ENCODE assay signal across 13 cellular contexts in genomic region chr21:26964379-26964778, GRCh38. TPM values are rescaled to one million over a fixed set of nuclear protein-coding genes. Genes with fewer than 3 reads are reported as not detected.
A peak's percentile ranks its signal among the peaks of the same experiment; 100 is the strongest.
DNase-seq lines count a peak whose midpoint lies in the region; ATAC-seq and TF ChIP-seq lines count a peak whose summit lies in the region.
"Had no signal": no experiment of that assay in that cellular context is flagged by ENCODE, and none has a peak within 500 bp of the region (broad histone marks: within the 10 kb centered on the region; RNA-seq: fewer than 3 reads in every experiment).

No MANE protein-coding gene starts in this region.

- H3K9me3 Mint-ChIP-seq in activated T-cell treated with anti-CD3 and anti-CD28 coated beads, Interleukin-2, amount 50 U/mL, for 24 hours = no peaks in the 10 kb centered on the region
- H3K9me3 Mint-ChIP-seq: dendritic cell treated with granulocyte-macrophage colony-stimulating factor and Interleukin-4, amounts not matched to agents 40 ng/mL and 50 ng/mL, for 4 days had no signal

- peaks cover 4% of the 10 kb centered on the region for H3K4me1 Mint-ChIP-seq in activated T-cell treated with anti-CD3 and anti-CD28 coated beads, Interleukin-2, amount 50 U/mL, for 24 hours (ENCODE audit: low read depth)
- H3K4me1 Mint-ChIP-seq: IgD-negative memory B cell had no signal

- TF ChIP-seq POLR2A in lower leg skin (IDR thresholded peaks at IDR 0.05) = peak in 1 of 2 donors; percentile 36

- H3K27me3 Mint-ChIP-seq in activated T-cell treated with anti-CD3 and anti-CD28 coated beads, Interleukin-2, amount 50 U/mL, for 24 hours = peaks cover 63% of the 10 kb centered on the region

- WGBS in lower leg skin, 2 donors = 66 to 67% methylated on average over 10 of the region's 10 CpGs

- no peaks in the 10 kb centered on the region for H3K36me3 Mint-ChIP-seq in activated T-cell treated with anti-CD3 and anti-CD28 coated beads, Interleukin-2, amount 50 U/mL, for 24 hours (ENCODE audit: low read depth)
- H3K36me3 Mint-ChIP-seq: IgD-negative memory B cell had no signal

- DNase-seq in G401 (ENCODE audit: low spot score) (peak; percentile 78), lower leg skin (ENCODE audit: low spot score in 2 of 2) (peak; percentile 68 to 94), retina (no peak)
- DNase-seq in activated T-cell treated with anti-CD3 and anti-CD28 coated beads, Interleukin-2, amount 50 U/mL, for 24 hours = no peak
- DNase-seq: COR-L47, T-helper 1 cell had no signal

- H3K9me3 ChIP-seq in endocrine pancreas (ENCODE audit: control insufficient read depth, low read length) (no peaks in the 10 kb centered on the region), skeletal muscle tissue (ENCODE audit: control insufficient read depth in 3 of 3, low read length in 3 of 3) (no peaks in the 10 kb centered on the region)

- TF ChIP-seq CTCF in lower leg skin (IDR thresholded peaks at IDR 0.05) = no peak

- H3K27ac ChIP-seq in skeletal muscle tissue (ENCODE audit: low read depth, low read length) = peak overlapping the region; percentile 46

- in situ Hi-C loops in G401 (cut with HindIII; ENCODE audit: low sequenced_read_pairs) = no loop called here

- H3K4me1 ChIP-seq in endocrine pancreas (ENCODE audit: control insufficient read depth, insufficient read depth, low read length) (peaks cover 6% of the 10 kb centered on the region), skeletal muscle tissue (ENCODE audit: control insufficient read depth in 3 of 3, insufficient read depth in 3 of 3, low read length in 3 of 3) (peaks cover 18 to 22% (median 21%) of the 10 kb centered on the region in 3 donors)

- no peak overlapping the region for H3K4me3 Mint-ChIP-seq in activated T-cell treated with anti-CD3 and anti-CD28 coated beads, Interleukin-2, amount 50 U/mL, for 24 hours
- H3K4me3 Mint-ChIP-seq: dendritic cell treated with granulocyte-macrophage colony-stimulating factor and Interleukin-4, amounts not matched to agents 40 ng/mL and 50 ng/mL, for 4 days; IgD-negative memory B cell had no signal

- intact Hi-C loops in lower leg skin (cut with DNase I; ENCODE audit: low total_unique reads) = no loop called here

- no peak for ATAC-seq in GM18517 (IDR thresholded peaks at IDR 0.05; ENCODE audit: unreplicated experiment)
- ATAC-seq in GM18498 (IDR thresholded peaks at IDR 0.05; ENCODE audit: unreplicated experiment) = no peak

- no peak overlapping the region for H3K27ac Mint-ChIP-seq in activated T-cell treated with anti-CD3 and anti-CD28 coated beads, Interleukin-2, amount 50 U/mL, for 24 hours
- H3K27ac Mint-ChIP-seq: dendritic cell treated with granulocyte-macrophage colony-stimulating factor and Interleukin-4, amounts not matched to agents 40 ng/mL and 50 ng/mL, for 4 days; IgD-negative memory B cell had no signal

- H3K4me3 ChIP-seq in endocrine pancreas (ENCODE audit: control insufficient read depth, insufficient read depth, low read length) = peak overlapping the region; percentile 82
- no peak overlapping the region for H3K4me3 ChIP-seq in lower leg skin (ENCODE audit: low read depth, poor library complexity, severe bottlenecking)
- H3K4me3 ChIP-seq in skeletal muscle tissue (ENCODE audit: low read length in 3 of 3) = peak overlapping the region; percentile 39 to 80 (median 77)

- no peaks in the 10 kb centered on the region for H3K36me3 ChIP-seq in endocrine pancreas (ENCODE audit: control insufficient read depth, insufficient read depth, low read length)
- no peaks in the 10 kb centered on the region for H3K36me3 ChIP-seq in skeletal muscle tissue (ENCODE audit: control insufficient read depth in 3 of 3, insufficient read depth in 3 of 3, low read length in 3 of 3)

- no peaks in the 10 kb centered on the region for H3K27me3 ChIP-seq in endocrine pancreas (ENCODE audit: control insufficient read depth, insufficient read depth, low read length)
- peaks cover 15 to 34% (median 28%) of the 10 kb centered on the region in 3 donors for H3K27me3 ChIP-seq in skeletal muscle tissue (ENCODE audit: control insufficient read depth in 3 of 3, insufficient read depth in 3 of 3, low read length in 3 of 3)

- H3K9ac ChIP-seq in endocrine pancreas (ENCODE audit: control insufficient read depth, insufficient read depth, low read length) (no peak overlapping the region), skeletal muscle tissue (ENCODE audit: low read depth in 1 of 3, low read length in 3 of 3) (peak overlapping the region in 2 of 3 donors; percentile 43 to 78)

RNA-seq across cellular contexts. Expression of gene ADAMTS5, which starts 2.5 kb away (rescaled TPM):
- total RNA-seq in G401 (2014; rRNA removed; shearing (Covaris generic)) = not detected in 2 replicates
- 1 to 10 TPM; 7.8 to 9.3 (median 8.7) TPM for total RNA-seq in lower leg skin
- total RNA-seq in skeletal muscle tissue = 15.7 TPM
- total RNA-seq: NCI-H460 had no signal

Comparison
In these comparisons a context has a peak if more than half of its experiments do, and no peak if none do; other contexts are left out.
1. DNase-seq: peak in G401 (single experiment) and lower leg skin (2 of 2); none in activated T-cell treated with anti-CD3 and anti-CD28 coated beads, Interleukin-2, amount 50 U/mL, for 24 hours (single experiment) and retina (single experiment).